ENCODE assay signal across 20 cellular contexts in the genomic region with DNA sequence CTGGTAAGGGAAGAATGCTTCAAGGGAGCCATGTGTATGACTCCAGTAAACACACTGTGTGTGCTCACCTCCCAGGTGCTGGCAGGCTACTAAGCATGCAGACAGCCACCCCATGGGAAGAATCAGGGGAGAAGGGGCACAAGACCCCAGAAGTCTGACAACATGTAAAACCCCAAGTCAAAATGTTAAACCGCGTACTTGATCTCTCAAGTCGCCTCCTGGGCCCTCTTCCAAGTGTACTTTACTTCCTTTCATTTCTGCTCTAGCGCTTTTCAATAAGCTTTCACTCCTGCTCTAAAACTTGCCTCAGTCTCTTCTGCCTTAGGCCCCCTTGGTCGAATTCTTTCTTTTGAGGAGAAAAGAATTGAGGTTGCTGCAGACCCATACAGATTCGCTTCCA. TPM values are rescaled to one million over a fixed set of nuclear protein-coding genes. Genes with fewer than 3 reads are reported as not detected.
DNase-seq lines count a peak whose midpoint lies in the region; ATAC-seq and TF ChIP-seq lines count a peak whose summit lies in the region.
"Had no signal": no experiment of that assay in that cellular context is flagged by ENCODE, and none has a peak within 500 bp of the region (broad histone marks: within the 10 kb centered on the region; RNA-seq: fewer than 3 reads in every experiment).

No MANE protein-coding gene starts in this region.

- no peaks in the 10 kb centered on the region; a peak in 1 of 22 replicates for H3K36me3 ChIP-seq in BLaER1 treated with 17β-estradiol and CSF1 and Interleukin-3, amounts not matched to agents 10 nM and 100 nM
- H3K36me3 ChIP-seq in PC-9 (ENCODE audit: low read depth) (no peaks in the 10 kb centered on the region), thyroid gland (no peaks in the 10 kb centered on the region), breast epithelium (no peaks in the 10 kb centered on the region), gastroesophageal sphincter (no peaks in the 10 kb centered on the region)

- H3K27me3 Mint-ChIP-seq in dendritic cell treated with granulocyte-macrophage colony-stimulating factor and Interleukin-4, amounts not matched to agents 40 ng/mL and 50 ng/mL, for 4 days, result no peaks in the 10 kb centered on the region

- no peak for ATAC-seq in gastroesophageal sphincter
- ATAC-seq: SK-N-SH treated with all-trans-retinoic acid at 6 μM for 48 hours had no signal

- 27 to 46% methylated on average over 6 of the region's 6 CpGs for WGBS in thyroid gland, 2 donors
- 81 to 93% methylated on average over 6 of the region's 6 CpGs for WGBS in gastroesophageal sphincter (ENCODE audit: low coverage in 1 of 2), 2 donors

- DNase-seq in PC-9 (no peak), thyroid gland (peak; percentile 54 to 67), breast epithelium (ENCODE audit: low spot score in 2 of 2) (no peak), NCI-H2196 (lab: John Stamatoyannopoulos, UW; ENCODE audit: unreplicated experiment) (no peak)
- DNase-seq: C1 segment of cervical spinal cord; CD8-positive, alpha-beta memory T cell; EL; IMR-90; Karpas-422; NCI-H1092; NCI-H1436 treated with DMSO at 0.1 percent for 48 hours; NCI-H2029 treated with DMSO at 0.1 percent for 48 hours; NCI-H2171; NCI-H446; NCI-H526 treated with DMSO at 0.1 percent for 48 hours; SHP77 treated with DMSO at 0.1 percent for 48 hours had no signal

- H3K4me3 ChIP-seq in BLaER1 treated with 17β-estradiol and CSF1 and Interleukin-3, amounts not matched to agents 10 nM and 100 nM, result no peak overlapping the region
- H3K4me3 ChIP-seq in PC-9 (no peak overlapping the region), thyroid gland (replicated peaks in 1 of 3) (no peak overlapping the region), breast epithelium (no peak overlapping the region), gastroesophageal sphincter (no peak overlapping the region)

- H3K27me3 ChIP-seq in BLaER1 treated with 17β-estradiol and CSF1 and Interleukin-3, amounts not matched to agents 10 nM and 100 nM, result no peaks in the 10 kb centered on the region
- H3K27me3 ChIP-seq in PC-9 (ENCODE audit: insufficient read depth, low read depth) (no peaks in the 10 kb centered on the region), thyroid gland (no peaks in the 10 kb centered on the region), breast epithelium (no peaks in the 10 kb centered on the region), gastroesophageal sphincter (no peaks in the 10 kb centered on the region)

- peaks cover 56% of the 10 kb centered on the region for H3K36me3 Mint-ChIP-seq in dendritic cell treated with granulocyte-macrophage colony-stimulating factor and Interleukin-4, amounts not matched to agents 40 ng/mL and 50 ng/mL, for 4 days (ENCODE audit: low read depth)
- H3K36me3 Mint-ChIP-seq: CD8-positive, alpha-beta memory T cell had no signal

- peak overlapping the region; percentile 87 for H3K27ac Mint-ChIP-seq in dendritic cell treated with granulocyte-macrophage colony-stimulating factor and Interleukin-4, amounts not matched to agents 40 ng/mL and 50 ng/mL, for 4 days
- H3K27ac Mint-ChIP-seq: CD8-positive, alpha-beta memory T cell had no signal

- TF ChIP-seq POLR2A in thyroid gland (IDR thresholded peaks at IDR 0.05) (no peak), breast epithelium (IDR thresholded peaks at IDR 0.05) (no peak), gastroesophageal sphincter (IDR thresholded peaks at IDR 0.05) (no peak)

- CTCF ChIA-PET in PC-9 (lab: Charles Lee), result no interaction called here

- H3K9me3 Mint-ChIP-seq in dendritic cell treated with granulocyte-macrophage colony-stimulating factor and Interleukin-4, amounts not matched to agents 40 ng/mL and 50 ng/mL, for 4 days, result no peaks in the 10 kb centered on the region
- H3K9me3 Mint-ChIP-seq: CD8-positive, alpha-beta memory T cell had no signal

- H3K4me3 Mint-ChIP-seq in dendritic cell treated with granulocyte-macrophage colony-stimulating factor and Interleukin-4, amounts not matched to agents 40 ng/mL and 50 ng/mL, for 4 days, result no peak overlapping the region
- H3K4me3 Mint-ChIP-seq: CD8-positive, alpha-beta memory T cell had no signal

- intact Hi-C loops in PC-9 (cut with micrococcal nuclease; ENCODE audit: unreplicated experiment) (no loop called here), thyroid gland (cut with DNase I) (no loop called here), breast epithelium (cut with DNase I; ENCODE audit: low total_unique reads) (no loop called here)
- intact Hi-C loops in dendritic cell treated with granulocyte-macrophage colony-stimulating factor and Interleukin-4, amounts not matched to agents 40 ng/mL and 50 ng/mL, for 4 days (cut with micrococcal nuclease), result no loop called here

- no peak for TF ChIP-seq EP300 in gastroesophageal sphincter (IDR thresholded peaks at IDR 0.05)

- POLR2A ChIA-PET in PC-9 (lab: Charles Lee; ENCODE audit: unreplicated experiment), result no interaction called here

- TF ChIP-seq CTCF in PC-9 (conservative IDR thresholded peaks at IDR 0.05) (no peak), thyroid gland (IDR thresholded peaks at IDR 0.05) (no peak), breast epithelium (IDR thresholded peaks at IDR 0.05) (no peak), gastroesophageal sphincter (IDR thresholded peaks at IDR 0.05) (no peak)

- H3K9me2 ChIP-seq in PC-9 (ENCODE audit: insufficient read depth), result no peaks in the 10 kb centered on the region

- no peak overlapping the region for H3K9ac ChIP-seq in BLaER1 treated with 17β-estradiol and CSF1 and Interleukin-3, amounts not matched to agents 10 nM and 100 nM

- peak overlapping the region; percentile 14 to 88 (median 52); a peak in 19 of 22 replicates for H3K4me2 ChIP-seq in BLaER1 treated with 17β-estradiol and CSF1 and Interleukin-3, amounts not matched to agents 10 nM and 100 nM
- H3K4me2 ChIP-seq in PC-9, result peak overlapping the region; percentile 44; the same call in 1 of the 2 replicates

- no peak overlapping the region for H2AFZ ChIP-seq in PC-9

- H3K4me1 Mint-ChIP-seq in dendritic cell treated with granulocyte-macrophage colony-stimulating factor and Interleukin-4, amounts not matched to agents 40 ng/mL and 50 ng/mL, for 4 days (ENCODE audit: low read depth), result peaks cover 81% of the 10 kb centered on the region
- H3K4me1 Mint-ChIP-seq: CD8-positive, alpha-beta memory T cell had no signal

- H3K27ac ChIP-seq in BLaER1 treated with 17β-estradiol and CSF1 and Interleukin-3, amounts not matched to agents 10 nM and 100 nM, result no peak overlapping the region
- no peak overlapping the region for H3K27ac ChIP-seq in PC-9
- no peak overlapping the region for H3K27ac ChIP-seq in thyroid gland
- no peak overlapping the region for H3K27ac ChIP-seq in breast epithelium
- peak overlapping the region in 2 of 4 donors; percentile 29 to 64 for H3K27ac ChIP-seq in gastroesophageal sphincter

- peaks cover 0 to 88% (median 0%) of the 10 kb centered on the region in 11 experiments; a peak in 4 of 22 replicates for H4K20me1 ChIP-seq in BLaER1 treated with 17β-estradiol and CSF1 and Interleukin-3, amounts not matched to agents 10 nM and 100 nM
- H4K20me1 ChIP-seq in PC-9 (ENCODE audit: insufficient read depth), result no peaks in the 10 kb centered on the region

- no peaks in the 10 kb centered on the region; a peak in 1 of 22 replicates for H3K9me3 ChIP-seq in BLaER1 treated with 17β-estradiol and CSF1 and Interleukin-3, amounts not matched to agents 10 nM and 100 nM (replicated peaks in 1 of 11)
- no peaks in the 10 kb centered on the region for H3K9me3 ChIP-seq in PC-9 (ENCODE audit: insufficient read depth, low read depth)
- H3K9me3 ChIP-seq in thyroid gland, result no peaks in the 10 kb centered on the region
- no peaks in the 10 kb centered on the region for H3K9me3 ChIP-seq in breast epithelium
- H3K9me3 ChIP-seq in gastroesophageal sphincter, result no peaks in the 10 kb centered on the region

- BruUV-seq in PC-9 (replicated peaks; lab: Mats Ljungman, UMichigan), result no TSS peak

- H3K4me1 ChIP-seq in BLaER1 treated with 17β-estradiol and CSF1 and Interleukin-3, amounts not matched to agents 10 nM and 100 nM, result peaks cover 19 to 38% (median 27%) of the 10 kb centered on the region in 10 experiments
- H3K4me1 ChIP-seq in PC-9 (replicated peaks; ENCODE audit: insufficient read depth) (peaks cover 17% of the 10 kb centered on the region), thyroid gland (peaks cover 18 to 23% of the 10 kb centered on the region in 2 donors), breast epithelium (no peaks in the 10 kb centered on the region), gastroesophageal sphincter (peaks cover 3 to 72% (median 5%) of the 10 kb centered on the region in 3 donors)

- H3K79me2 ChIP-seq in PC-9 (ENCODE audit: low read depth), result peaks cover 20% of the 10 kb centered on the region

- H3F3A ChIP-seq in PC-9 (ENCODE audit: insufficient read depth, low read depth), result 0 out of 2 replicates have a peak, but pooled peaks cover 5% of the 10 kb centered on the region

RNA-seq across cellular contexts. Expression of gene DAPK1, which starts 31.3 kb away (rescaled TPM):
- total RNA-seq in PC-9 (2021) (100 and 158 TPM in 2 replicates), thyroid gland (10 to 100 TPM; 32.0 to 76.2 (median 38.2) TPM), breast epithelium (10 to 100 TPM; 14.7 to 42.6 (median 34.5) TPM), gastroesophageal sphincter (100 to 1,000 TPM in 1 of 4 donors, 10 to 100 TPM in 3; 52.3 to 119 (median 75.3) TPM)

Comparison
In these comparisons a context has a peak if more than half of its experiments do, and no peak if none do; other contexts are left out.
1. DNase-seq: peak in thyroid gland (2 of 2); none in PC-9 (0 of 2), breast epithelium (0 of 2) and NCI-H2196 (single experiment).